ENCODE assay signal across 1 cellular context in the genomic region with DNA sequence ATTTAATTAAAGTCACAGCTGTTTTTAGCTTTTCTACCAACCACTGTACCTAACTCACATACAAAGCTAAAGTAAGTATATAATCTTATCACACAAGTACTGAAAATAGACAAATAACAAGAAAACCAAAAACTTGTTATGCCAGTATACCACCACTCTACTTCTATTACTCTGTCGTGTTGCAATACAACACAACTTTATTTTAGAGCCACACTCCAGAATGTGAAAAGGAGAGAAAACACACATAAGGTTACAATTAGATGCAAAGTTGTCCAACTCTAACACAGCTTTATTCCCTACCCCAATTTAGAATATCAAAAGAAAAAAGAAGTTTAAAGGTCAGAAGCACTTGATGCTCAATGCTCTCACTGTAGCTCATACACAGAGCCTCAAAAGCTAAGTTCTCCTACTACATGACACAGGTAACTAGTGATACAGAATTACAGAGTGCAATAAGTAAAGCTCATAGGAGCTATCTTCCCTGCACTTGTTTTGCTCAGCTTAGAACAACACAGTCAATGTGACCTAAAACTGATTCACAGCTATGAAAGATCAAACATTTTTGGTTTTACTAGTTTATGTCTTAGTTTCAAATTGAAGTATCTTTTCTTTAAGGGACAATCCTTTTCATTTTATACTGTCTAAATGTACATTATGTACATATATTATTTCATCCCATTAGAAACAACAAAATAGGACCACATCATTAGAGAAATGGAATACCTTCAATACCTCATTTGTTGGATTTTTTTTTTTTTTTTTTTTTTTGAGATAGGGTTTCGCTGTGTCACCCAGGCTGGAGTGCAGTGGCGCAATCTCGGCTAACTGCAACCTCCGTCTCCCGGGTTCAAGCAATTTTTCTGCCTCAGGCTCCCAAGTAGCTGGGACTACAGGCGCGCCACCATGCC.
TF ChIP-seq lines count a peak whose summit lies in the region.

No MANE protein-coding gene starts in this region.

TF ChIP-seq in IMR-90, 13 proteins besides CTCF, POLR2A, EP300 and RAD21:
- TF ChIP-seq, protein P1, sequence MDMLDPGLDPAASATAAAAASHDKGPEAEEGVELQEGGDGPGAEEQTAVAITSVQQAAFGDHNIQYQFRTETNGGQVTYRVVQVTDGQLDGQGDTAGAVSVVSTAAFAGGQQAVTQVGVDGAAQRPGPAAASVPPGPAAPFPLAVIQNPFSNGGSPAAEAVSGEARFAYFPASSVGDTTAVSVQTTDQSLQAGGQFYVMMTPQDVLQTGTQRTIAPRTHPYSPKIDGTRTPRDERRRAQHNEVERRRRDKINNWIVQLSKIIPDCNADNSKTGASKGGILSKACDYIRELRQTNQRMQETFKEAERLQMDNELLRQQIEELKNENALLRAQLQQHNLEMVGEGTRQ (IDR thresholded peaks at IDR 0.05; ENCODE audit: low read depth, low read length): no peak
- no peak for TF ChIP-seq RCOR1 (IDR thresholded peaks at IDR 0.05; ENCODE audit: insufficient replicate concordance, low read length)
- TF ChIP-seq, protein P2, sequence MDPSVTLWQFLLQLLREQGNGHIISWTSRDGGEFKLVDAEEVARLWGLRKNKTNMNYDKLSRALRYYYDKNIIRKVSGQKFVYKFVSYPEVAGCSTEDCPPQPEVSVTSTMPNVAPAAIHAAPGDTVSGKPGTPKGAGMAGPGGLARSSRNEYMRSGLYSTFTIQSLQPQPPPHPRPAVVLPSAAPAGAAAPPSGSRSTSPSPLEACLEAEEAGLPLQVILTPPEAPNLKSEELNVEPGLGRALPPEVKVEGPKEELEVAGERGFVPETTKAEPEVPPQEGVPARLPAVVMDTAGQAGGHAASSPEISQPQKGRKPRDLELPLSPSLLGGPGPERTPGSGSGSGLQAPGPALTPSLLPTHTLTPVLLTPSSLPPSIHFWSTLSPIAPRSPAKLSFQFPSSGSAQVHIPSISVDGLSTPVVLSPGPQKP (IDR thresholded peaks at IDR 0.05; ENCODE audit: borderline replicate concordance, low read depth, low read length): no peak
- TF ChIP-seq CHD1 (IDR thresholded peaks at IDR 0.05; ENCODE audit: low read depth, low read length): no peak
- no peak for TF ChIP-seq FOS (IDR thresholded peaks at IDR 0.05; ENCODE audit: low read depth, low read length)
- TF ChIP-seq RFX5 (IDR thresholded peaks at IDR 0.05; ENCODE audit: low read depth, low read length): no peak
- TF ChIP-seq BHLHE40 (IDR thresholded peaks at IDR 0.05; ENCODE audit: low read depth, low read length): no peak
- TF ChIP-seq SMC3 (IDR thresholded peaks at IDR 0.05; ENCODE audit: low read depth, low read length): no peak
- TF ChIP-seq CEBPB (IDR thresholded peaks at IDR 0.05; ENCODE audit: low read depth, low read length): no peak
- TF ChIP-seq NFE2L2 (IDR thresholded peaks at IDR 0.05; ENCODE audit: low read depth, low read length): no peak
- TF ChIP-seq MXI1 (IDR thresholded peaks at IDR 0.05; ENCODE audit: borderline replicate concordance, low read depth, low read length): no peak
- TF ChIP-seq MAFK (IDR thresholded peaks at IDR 0.05; ENCODE audit: low read depth, low read length): no peak
- no peak for TF ChIP-seq MAZ (IDR thresholded peaks at IDR 0.05; ENCODE audit: borderline replicate concordance, low read depth, low read length)
